In the genomic region with DNA sequence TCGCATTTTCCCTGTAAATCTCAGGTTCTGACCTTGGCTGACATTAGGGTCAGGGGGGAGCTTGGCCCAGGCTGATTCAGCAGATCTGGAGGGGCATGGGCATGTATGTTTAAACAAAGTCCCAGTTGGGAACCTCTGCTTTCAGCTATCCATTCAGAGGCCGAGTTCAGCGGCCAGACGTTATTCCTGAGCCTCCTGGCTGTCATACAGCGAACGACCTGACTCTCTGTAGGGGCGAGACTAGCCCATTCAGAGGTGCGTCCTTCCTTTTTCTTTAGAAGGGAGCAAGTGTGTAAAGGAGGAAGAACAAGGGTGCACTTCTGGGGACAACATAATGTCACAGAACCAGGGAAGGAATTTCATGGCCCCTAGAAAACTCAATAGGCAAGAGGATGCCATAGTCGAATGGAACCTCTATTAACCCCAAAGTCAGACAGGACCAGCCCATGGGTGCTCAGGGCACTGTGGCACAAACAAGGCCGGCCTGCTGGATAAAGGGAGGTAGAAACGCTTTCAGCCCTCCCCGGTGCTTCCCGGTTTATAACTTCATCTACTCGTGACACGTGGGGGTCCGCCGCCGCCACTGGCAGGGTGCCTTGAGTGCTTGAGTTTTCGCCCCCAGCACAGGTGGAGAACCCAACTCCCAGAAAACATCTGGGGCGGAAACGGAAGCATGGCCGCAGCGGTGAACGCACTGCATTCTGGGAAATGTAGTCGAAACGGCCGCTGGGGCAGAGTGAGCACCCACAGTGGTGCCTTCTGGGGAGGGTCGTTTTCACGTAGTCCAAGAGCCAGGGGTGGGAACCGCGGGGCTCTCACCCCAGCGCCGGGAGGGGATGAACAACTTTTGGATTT, we compare ENCODE assay signal across 8 cellular contexts. TPM values are rescaled to one million over a fixed set of nuclear protein-coding genes. Genes with fewer than 3 reads are reported as not detected.
DNase-seq lines count a peak whose midpoint lies in the region; ATAC-seq and TF ChIP-seq lines count a peak whose summit lies in the region.

No MANE protein-coding gene starts in this region.

- H3K36me3 ChIP-seq in BE2C: no peaks in the 10 kb centered on the region
- H3K36me3 ChIP-seq in SU-DHL-6 (ENCODE audit: low read length): no peaks in the 10 kb centered on the region
- H3K36me3 ChIP-seq in left ventricle myocardium inferior: no peaks in the 10 kb centered on the region
- H3K36me3 ChIP-seq in psoas muscle (ENCODE audit: insufficient read depth in 1 of 2, low read depth in 1 of 2): no peaks in the 10 kb centered on the region
- H3K36me3 ChIP-seq in urinary bladder (ENCODE audit: insufficient read depth): no peaks in the 10 kb centered on the region

- H3K4me3 ChIP-seq in BE2C (ENCODE audit: low read depth, low read length): peak overlapping the region; percentile 52
- peak overlapping the region; percentile 40 for H3K4me3 ChIP-seq in SU-DHL-6 (ENCODE audit: insufficient read depth, low read length, poor library complexity, severe bottlenecking)
- peak overlapping the region; percentile 58 for H3K4me3 ChIP-seq in left ventricle myocardium inferior
- H3K4me3 ChIP-seq in psoas muscle: peak overlapping the region; percentile 63
- peak overlapping the region; percentile 8 for H3K4me3 ChIP-seq in urinary bladder (ENCODE audit: low read depth, low read length)

- H3K9me2 ChIP-seq in SU-DHL-6 (replicated peaks; ENCODE audit: insufficient read depth, low read length): no peaks in the 10 kb centered on the region

- intact Hi-C loops in left ventricle myocardium inferior (cut with micrococcal nuclease) (no loop called here), psoas muscle (cut with DNase I) (no loop called here)

- H3K4me1 ChIP-seq in BE2C: no peaks in the 10 kb centered on the region; the same call in 1 of the 2 replicates
- H3K4me1 ChIP-seq in left ventricle myocardium inferior: peaks cover 8% of the 10 kb centered on the region
- no peaks in the 10 kb centered on the region for H3K4me1 ChIP-seq in psoas muscle
- no peaks in the 10 kb centered on the region for H3K4me1 ChIP-seq in urinary bladder (ENCODE audit: insufficient read depth)

- DNase-seq in BE2C (peak; percentile 75), GM19238 (ENCODE audit: insufficient read length, low spot score) (peak; percentile 71), left ventricle myocardium inferior (peak; percentile 75), psoas muscle (peak; percentile 57 to 75)
- peak; percentile 49 for DNase-seq in activated naive CD8-positive, alpha-beta T cell treated with anti-CD3 and anti-CD28 coated beads, Interleukin-2, amount 50 U/mL, for 16 hours (ENCODE audit: low read depth, low spot score)

- peak overlapping the region; percentile 54 for H3K9ac ChIP-seq in SU-DHL-6 (ENCODE audit: low read length)

- TF ChIP-seq CTCF in BE2C (IDR thresholded peaks at IDR 0.05; ENCODE audit: low read depth, low read length) (no peak), SU-DHL-6 (IDR thresholded peaks at IDR 0.05; ENCODE audit: insufficient read depth, low read length, poor library complexity, severe bottlenecking) (no peak), left ventricle myocardium inferior (IDR thresholded peaks at IDR 0.05; ENCODE audit: borderline replicate concordance) (no peak), psoas muscle (IDR thresholded peaks at IDR 0.05) (no peak)

- no peaks in the 10 kb centered on the region for H4K20me1 ChIP-seq in SU-DHL-6 (ENCODE audit: low read depth, low read length)

- ATAC-seq in HG03571 (IDR thresholded peaks at IDR 0.05; ENCODE audit: unreplicated experiment) (peak; percentile 65), psoas muscle (peak; percentile 47 to 86 (median 80))

- peaks cover 64% of the 10 kb centered on the region for H3K79me2 ChIP-seq in SU-DHL-6 (ENCODE audit: insufficient read depth, low read length)

- H3K27ac ChIP-seq in SU-DHL-6 (ENCODE audit: low read depth, low read length) (peak overlapping the region; percentile 47), left ventricle myocardium inferior (replicated peaks) (no peak overlapping the region), psoas muscle (no peak overlapping the region), urinary bladder (ENCODE audit: low read depth) (no peak overlapping the region)

- H3K9me3 ChIP-seq in BE2C: no peaks in the 10 kb centered on the region
- no peaks in the 10 kb centered on the region for H3K9me3 ChIP-seq in SU-DHL-6 (ENCODE audit: insufficient read depth, low read length)
- H3K9me3 ChIP-seq in left ventricle myocardium inferior (replicated peaks): no peaks in the 10 kb centered on the region
- no peaks in the 10 kb centered on the region for H3K9me3 ChIP-seq in psoas muscle

- H2AFZ ChIP-seq in SU-DHL-6 (ENCODE audit: low read depth, low read length, severe bottlenecking): peak overlapping the region; percentile 2

- WGBS in psoas muscle, 3 donors: 23 to 25% (median 25%) methylated on average over 33 of the region's 33 CpGs
- WGBS in urinary bladder: 21% methylated on average over 33 of the region's 33 CpGs

- no peaks in the 10 kb centered on the region for H3K27me3 ChIP-seq in BE2C
- H3K27me3 ChIP-seq in SU-DHL-6 (ENCODE audit: low read length): no peaks in the 10 kb centered on the region
- no peaks in the 10 kb centered on the region for H3K27me3 ChIP-seq in left ventricle myocardium inferior (ENCODE audit: low read depth)
- peaks cover 0 to 4% (median 0%) of the 10 kb centered on the region in 3 donors for H3K27me3 ChIP-seq in psoas muscle (ENCODE audit: insufficient read depth in 3 of 3, low read length in 2 of 3)

- H3F3A ChIP-seq in SU-DHL-6 (ENCODE audit: insufficient read depth): peaks cover 34% of the 10 kb centered on the region

- H3K4me2 ChIP-seq in SU-DHL-6 (ENCODE audit: low read depth, low read length, poor library complexity, severe bottlenecking): peak overlapping the region; percentile 72

RNA-seq across cellular contexts. Expression of gene PLCG2, which starts 33.2 kb away (rescaled TPM):
- not detected for polyA plus RNA-seq in BE2C (2012; ENCODE audit: insufficient read depth, insufficient read length, low read depth)
- total RNA-seq in left ventricle myocardium inferior (5.6 TPM), psoas muscle (1 to 10 TPM; 2.5 to 4.8 (median 3.0) TPM), urinary bladder (13.0 TPM)
- polyA plus RNA-seq in psoas muscle (1 to 10 TPM in 2 of 3 donors, under 1 TPM in 1; 0.96 to 1.2 (median 1.1) TPM), urinary bladder (8.0 TPM)

Comparison
In these comparisons a context has a peak if more than half of its experiments do, and no peak if none do; other contexts are left out.
1. H3K4me3 ChIP-seq: peak in every context shown above with its lines; median percentile 63 in psoas muscle; 58 in left ventricle myocardium inferior; 52 in BE2C; 40 in SU-DHL-6; 8 in urinary bladder.